Comparison of ENCODE assay signal across 8 cellular contexts in genomic region chr6:45423111-45423900, GRCh38. TPM values are rescaled to one million over a fixed set of nuclear protein-coding genes. Genes with fewer than 3 reads are reported as not detected.
A peak's percentile ranks its signal among the peaks of the same experiment; 100 is the strongest.
DNase-seq lines count a peak whose midpoint lies in the region; ATAC-seq and TF ChIP-seq lines count a peak whose summit lies in the region.

No MANE protein-coding gene starts in this region.

- no peak for TF ChIP-seq CTCF in colonic mucosa (IDR thresholded peaks at IDR 0.05)
- no peak for TF ChIP-seq CTCF in lower leg skin (IDR thresholded peaks at IDR 0.05)

- H3K27me3 ChIP-seq in SJSA1 (replicated peaks) (no peaks in the 10 kb centered on the region), colonic mucosa (peaks cover 43% of the 10 kb centered on the region)

- H3K27ac ChIP-seq in SJSA1 (peak overlapping the region; percentile 87), colonic mucosa (peak overlapping the region; percentile 70)

- peaks cover 65% of the 10 kb centered on the region for H3K4me1 Mint-ChIP-seq in stimulated activated memory B cell treated with anti-CD40 and anti-IgM and Interleukin-4, amounts not matched to agents 10 μg/mL and 1 μg/mL and 100 μg/mL, for 72 hours

- intact Hi-C loops in colonic mucosa (cut with DNase I): no loop called here
- intact Hi-C loops in lower leg skin (cut with DNase I; ENCODE audit: low total_unique reads): loop anchor here (10.0 kb wide), 1 partner anchor 291 kb away; no protein-coding TSS in a partner anchor

- H3K4me3 Mint-ChIP-seq in stimulated activated memory B cell treated with anti-CD40 and anti-IgM and Interleukin-4, amounts not matched to agents 10 μg/mL and 1 μg/mL and 100 μg/mL, for 72 hours: peak overlapping the region; percentile 92

- peak; percentile 28 for ATAC-seq in stimulated activated memory B cell treated with anti-CD40 and anti-IgM and Interleukin-4, amounts not matched to agents 10 μg/mL and 1 μg/mL and 100 μg/mL, for 72 hours
- ATAC-seq in HG03442 (IDR thresholded peaks at IDR 0.05; ENCODE audit: unreplicated experiment): no peak

- H3K36me3 ChIP-seq in SJSA1 (peaks cover 24% of the 10 kb centered on the region), colonic mucosa (no peaks in the 10 kb centered on the region)

- TF ChIP-seq POLR2A in lower leg skin (IDR thresholded peaks at IDR 0.05): no peak

- H3K27me3 Mint-ChIP-seq in stimulated activated memory B cell treated with anti-CD40 and anti-IgM and Interleukin-4, amounts not matched to agents 10 μg/mL and 1 μg/mL and 100 μg/mL, for 72 hours: peaks cover 70% of the 10 kb centered on the region

- H3K27ac Mint-ChIP-seq in stimulated activated memory B cell treated with anti-CD40 and anti-IgM and Interleukin-4, amounts not matched to agents 10 μg/mL and 1 μg/mL and 100 μg/mL, for 72 hours: peak overlapping the region; percentile 86

- DNase-seq in GF-D8 (lab: John Stamatoyannopoulos, UW): peak; percentile 31
- DNase-seq in SJSA1 (ENCODE audit: low read depth in 1 of 2, low spot score in 2 of 2): peak; percentile 51 to 66
- DNase-seq in colonic mucosa: no peak
- DNase-seq in lower leg skin (ENCODE audit: low spot score in 2 of 2): peak in 1 of 2 donors; percentile 86
- no peak for DNase-seq in kidney glomerular epithelial cell (lab: John Stamatoyannopoulos, UW)
- DNase-seq in NCI-H446 (lab: John Stamatoyannopoulos, UW): no peak

- H3K36me3 Mint-ChIP-seq in stimulated activated memory B cell treated with anti-CD40 and anti-IgM and Interleukin-4, amounts not matched to agents 10 μg/mL and 1 μg/mL and 100 μg/mL, for 72 hours: no peaks in the 10 kb centered on the region

- H3K4me3 ChIP-seq in SJSA1 (peak overlapping the region; percentile 87), colonic mucosa (peak overlapping the region; percentile 55), lower leg skin (ENCODE audit: low read depth, poor library complexity, severe bottlenecking) (peak overlapping the region; percentile 47)

- H3K4me1 ChIP-seq in SJSA1 (replicated peaks) (peaks cover 22% of the 10 kb centered on the region), colonic mucosa (peaks cover 5% of the 10 kb centered on the region)

- WGBS in lower leg skin, 2 donors: 1 to 3% methylated on average over 42 to 68 of the region's 72 CpGs

- no peaks in the 10 kb centered on the region for H3K9me3 ChIP-seq in SJSA1 (replicated peaks)
- no peaks in the 10 kb centered on the region for H3K9me3 ChIP-seq in colonic mucosa

- H3K9me3 Mint-ChIP-seq in stimulated activated memory B cell treated with anti-CD40 and anti-IgM and Interleukin-4, amounts not matched to agents 10 μg/mL and 1 μg/mL and 100 μg/mL, for 72 hours: no peaks in the 10 kb centered on the region

- H3K9ac ChIP-seq in colonic mucosa (ENCODE audit: low read depth in 2 of 2, low read length in 2 of 2): peak overlapping the region; percentile 66 to 87

RNA-seq across cellular contexts. Expression of gene SUPT3H, which starts 45.6 kb away (rescaled TPM):
- total RNA-seq in SJSA1 (2014; rRNA removed; shearing (Covaris generic)): 6.7 and 11.4 TPM in 2 replicates
- total RNA-seq in colonic mucosa: 1 to 10 TPM; 3.4 to 4.1 TPM
- total RNA-seq in lower leg skin: 1 to 10 TPM; 1.6 to 5.6 (median 3.8) TPM

Comparison
In these comparisons a context has a peak if more than half of its experiments do, and no peak if none do; other contexts are left out.
1. DNase-seq: peak in GF-D8 (single experiment) and SJSA1 (2 of 2); none in colonic mucosa (single experiment), kidney glomerular epithelial cell (single experiment) and NCI-H446 (0 of 2).
2. Peak in every context shown above with its lines, with median percentiles within 50 percentile points of each other: H3K4me3 ChIP-seq.